In genomic region chr3:10248184-10248983, GRCh38 we compare ENCODE assay signal across 8 cellular contexts. TPM values are rescaled to one million over a fixed set of nuclear protein-coding genes. Genes with fewer than 3 reads are reported as not detected.
DNase-seq lines count a peak whose midpoint lies in the region; ATAC-seq and TF ChIP-seq lines count a peak whose summit lies in the region.

A gene with protein sequence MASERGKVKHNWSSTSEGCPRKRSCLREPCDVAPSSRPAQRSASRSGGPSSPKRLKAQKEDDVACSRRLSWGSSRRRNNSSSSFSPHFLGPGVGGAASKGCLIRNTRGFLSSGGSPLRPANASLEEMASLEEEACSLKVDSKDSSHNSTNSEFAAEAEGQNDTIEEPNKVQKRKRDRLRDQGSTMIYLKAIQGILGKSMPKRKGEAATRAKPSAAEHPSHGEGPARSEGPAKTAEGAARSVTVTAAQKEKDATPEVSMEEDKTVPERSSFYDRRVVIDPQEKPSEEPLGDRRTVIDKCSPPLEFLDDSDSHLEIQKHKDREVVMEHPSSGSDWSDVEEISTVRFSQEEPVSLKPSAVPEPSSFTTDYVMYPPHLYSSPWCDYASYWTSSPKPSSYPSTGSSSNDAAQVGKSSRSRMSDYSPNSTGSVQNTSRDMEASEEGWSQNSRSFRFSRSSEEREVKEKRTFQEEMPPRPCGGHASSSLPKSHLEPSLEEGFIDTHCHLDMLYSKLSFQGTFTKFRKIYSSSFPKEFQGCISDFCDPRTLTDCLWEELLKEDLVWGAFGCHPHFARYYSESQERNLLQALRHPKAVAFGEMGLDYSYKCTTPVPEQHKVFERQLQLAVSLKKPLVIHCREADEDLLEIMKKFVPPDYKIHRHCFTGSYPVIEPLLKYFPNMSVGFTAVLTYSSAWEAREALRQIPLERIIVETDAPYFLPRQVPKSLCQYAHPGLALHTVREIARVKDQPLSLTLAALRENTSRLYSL (plus strand): TSS chr3:10248459. CDS start chr3:10249201, 742 bp downstream.

- intact Hi-C loops in testis (cut with DNase I; ENCODE audit: low total_unique reads) = no loop called here

- peaks cover 2% of the 10 kb centered on the region for H3K27me3 Mint-ChIP-seq in glutamatergic neuron (ENCODE audit: unreplicated experiment)

- H4K20me1 ChIP-seq in osteoblast (ENCODE audit: insufficient read depth, low read length) = peaks cover 28% of the 10 kb centered on the region

- TF ChIP-seq CTCF in GM12864 (IDR thresholded peaks at IDR 0.05; ENCODE audit: low read depth, low read length, missing control alignments) (no peak), glutamatergic neuron (IDR thresholded peaks at IDR 0.05; ENCODE audit: partially characterized antibody, unreplicated experiment) (no peak), osteoblast (IDR thresholded peaks at IDR 0.05; ENCODE audit: extremely low read depth, low read depth, low read length) (no peak), testis (IDR thresholded peaks at IDR 0.05) (no peak)

- ATAC-seq in HG02678 (IDR thresholded peaks at IDR 0.05; ENCODE audit: unreplicated experiment) = peak; percentile 95
- ATAC-seq in activated naive CD4-positive, alpha-beta T cell treated with anti-CD3 and anti-CD28 coated beads, Interleukin-2, amount 50 U/mL, for 72 hours = peak; percentile 90 to 93

- peaks cover 14 to 29% of the 10 kb centered on the region in 2 donors for H3K9me3 Mint-ChIP-seq in activated naive CD4-positive, alpha-beta T cell treated with anti-CD3 and anti-CD28 coated beads, Interleukin-2, amount 50 U/mL, for 72 hours
- peaks cover 8% of the 10 kb centered on the region for H3K9me3 Mint-ChIP-seq in glutamatergic neuron (ENCODE audit: unreplicated experiment)

- peak within 1 kb of the TSS; percentile 91 for H2AFZ ChIP-seq in osteoblast (ENCODE audit: low read length)

- no peaks in the 10 kb centered on the region for H3K27me3 ChIP-seq in osteoblast (ENCODE audit: insufficient read depth, low read length)
- H3K27me3 ChIP-seq in testis = no peaks in the 10 kb centered on the region

- H3K4me1 Mint-ChIP-seq in glutamatergic neuron (ENCODE audit: low read depth, unreplicated experiment) = peaks cover 2% of the 10 kb centered on the region

- TF ChIP-seq POLR2A in testis (IDR thresholded peaks at IDR 0.05) = no peak

- H3K4me2 ChIP-seq in osteoblast (ENCODE audit: insufficient read depth, low read length) = peak within 1 kb of the TSS; percentile 94

- peak within 1 kb of the TSS; percentile 93 to 98 for H3K27ac Mint-ChIP-seq in activated naive CD4-positive, alpha-beta T cell treated with anti-CD3 and anti-CD28 coated beads, Interleukin-2, amount 50 U/mL, for 72 hours
- peak within 1 kb of the TSS; percentile 75 for H3K27ac Mint-ChIP-seq in glutamatergic neuron (ENCODE audit: unreplicated experiment)

- peaks cover 45% of the 10 kb centered on the region for H3K79me2 ChIP-seq in osteoblast (ENCODE audit: insufficient read depth, low read length)

- H3K36me3 ChIP-seq in osteoblast (ENCODE audit: insufficient read depth, low read length) (peaks cover 4% of the 10 kb centered on the region), testis (ENCODE audit: low read depth, missing control alignments) (no peaks in the 10 kb centered on the region)

- H3K36me3 Mint-ChIP-seq in activated naive CD4-positive, alpha-beta T cell treated with anti-CD3 and anti-CD28 coated beads, Interleukin-2, amount 50 U/mL, for 72 hours = peaks cover 59 to 83% of the 10 kb centered on the region in 2 donors
- H3K36me3 Mint-ChIP-seq in glutamatergic neuron (ENCODE audit: unreplicated experiment) = peaks cover 4% of the 10 kb centered on the region

- H3K9me3 ChIP-seq in osteoblast (ENCODE audit: low read depth, low read length) (peaks cover 3% of the 10 kb centered on the region), testis (no peaks in the 10 kb centered on the region)

- 0% methylated on average over 16 to 41 of the region's 80 CpGs for WGBS in testis, 2 donors

- peak within 1 kb of the TSS; percentile 91 for H3K4me3 Mint-ChIP-seq in glutamatergic neuron (ENCODE audit: unreplicated experiment)

- H3K27ac ChIP-seq in osteoblast (ENCODE audit: low read depth, low read length) (peak within 1 kb of the TSS; percentile 77), testis (peak within 1 kb of the TSS; percentile 8 to 90)

- H3K4me1 ChIP-seq in osteoblast (ENCODE audit: insufficient read depth, low read length) (peaks cover 15% of the 10 kb centered on the region), testis (peaks cover 11% of the 10 kb centered on the region)

- H3K4me3 ChIP-seq in GM12864 (ENCODE audit: low read depth, low read length) = peak within 1 kb of the TSS; percentile 93
- H3K4me3 ChIP-seq in osteoblast (ENCODE audit: insufficient read depth, low read length) = peak within 1 kb of the TSS; percentile 95
- peak within 1 kb of the TSS; percentile 65 to 85 for H3K4me3 ChIP-seq in testis

- DNase-seq in GM12864 (ENCODE audit: low read depth) (peak; percentile 98), NCI-H1105 treated with DMSO at 0.1 percent for 48 hours (lab: John Stamatoyannopoulos, UW) (peak; percentile 86), SKM-1 treated with dmso at 0.1 percent for 144 hours (lab: John Stamatoyannopoulos, UW; ENCODE audit: unreplicated experiment) (peak; percentile 93), glutamatergic neuron (peak; percentile 90), osteoblast (ENCODE audit: insufficient read length, low spot score, missing footprints) (peak; percentile 99), testis (peak; percentile 98)
- peak; percentile 94 to 97 for DNase-seq in activated naive CD4-positive, alpha-beta T cell treated with anti-CD3 and anti-CD28 coated beads, Interleukin-2, amount 50 U/mL, for 72 hours (ENCODE audit: low spot score in 2 of 2)

RNA-seq across cellular contexts. Expression of the gene that starts here (rescaled TPM):
- total RNA-seq in activated naive CD4-positive, alpha-beta T cell treated with anti-CD3 and anti-CD28 coated beads, Interleukin-2, amount 50 U/mL, for 72 hours = 10 to 100 TPM; 40.8 to 56.3 TPM
- 24.7 TPM for total RNA-seq in glutamatergic neuron (ENCODE audit: unreplicated experiment)
- total RNA-seq in osteoblast = 19.2 and 20.0 TPM in 2 replicates
- total RNA-seq in testis = 10 to 100 TPM; 19.8 to 24.3 TPM
- 21.3 TPM for polyA plus RNA-seq in testis (ENCODE audit: insufficient read depth, low read depth, low replicate concordance)

Comparison
In these comparisons a context has a peak if more than half of its experiments do, and no peak if none do; other contexts are left out.
1. Peak in every context shown above with its lines: DNase-seq, ATAC-seq, H3K4me3 ChIP-seq and H3K27ac ChIP-seq.